ENCODE assay signal across 8 cellular contexts in the genomic region with DNA sequence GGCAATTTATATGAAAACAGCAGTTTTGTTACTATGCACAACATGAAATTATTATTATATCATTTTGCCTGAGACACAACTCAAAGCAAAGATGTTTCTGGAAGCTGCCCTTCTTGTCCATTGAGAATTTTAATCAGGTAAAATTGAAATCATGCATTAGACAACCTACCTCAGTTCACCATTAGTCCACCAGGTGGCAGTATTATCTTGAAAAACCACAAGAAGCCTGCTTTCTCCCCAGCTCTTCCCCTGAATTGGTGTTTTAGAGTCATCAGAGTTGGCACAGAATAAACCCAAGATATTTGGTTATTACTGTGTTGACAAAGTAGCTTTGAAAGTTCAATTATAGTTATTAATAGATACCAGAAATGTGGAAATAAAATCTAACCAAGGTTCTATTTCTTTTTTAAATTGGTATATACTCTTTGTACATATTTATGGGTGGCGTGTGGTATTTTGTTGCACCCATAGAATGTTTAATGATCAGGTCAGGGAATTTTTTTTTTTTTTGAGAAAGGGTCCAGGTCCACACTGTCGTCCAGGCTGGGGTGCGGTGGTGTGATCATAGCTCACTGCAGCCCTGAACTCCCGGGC. TPM values are rescaled to one million over a fixed set of nuclear protein-coding genes. Genes with fewer than 3 reads are reported as not detected.
DNase-seq lines count a peak whose midpoint lies in the region; ATAC-seq, FAIRE-seq and TF ChIP-seq lines count a peak whose summit lies in the region.

No MANE protein-coding gene starts in this region.

- H3K4me3 Mint-ChIP-seq in activated CD8-positive, alpha-beta T cell treated with anti-CD3 and anti-CD28 coated beads for 36 hours: no peak overlapping the region

- peak; percentile 81 for DNase-seq in AG04449 (ENCODE audit: low read depth, low spot score)
- peak; percentile 61 for DNase-seq in GM12864 (ENCODE audit: low read depth)
- DNase-seq in HPDE6-E6E7 (ENCODE audit: extremely low spot score): peak; percentile 64
- peak; percentile 45 for DNase-seq in NCI-H774 (lab: John Stamatoyannopoulos, UW)
- DNase-seq in activated CD8-positive, alpha-beta T cell treated with anti-CD3 and anti-CD28 coated beads for 36 hours: peak; percentile 52
- peak; percentile 60 for DNase-seq in foreskin melanocyte
- DNase-seq in pancreas: peak in 3 of 6 donors; percentile 43 to 70 (median 44)

- H3K27ac Mint-ChIP-seq in activated CD8-positive, alpha-beta T cell treated with anti-CD3 and anti-CD28 coated beads for 36 hours: no peak overlapping the region

- no peaks in the 10 kb centered on the region for H3K4me1 Mint-ChIP-seq in activated CD8-positive, alpha-beta T cell treated with anti-CD3 and anti-CD28 coated beads for 36 hours (ENCODE audit: low read depth)

- WGBS in pancreas, 2 donors: 53 to 62% methylated on average over 4 of the region's 4 CpGs

- no peaks in the 10 kb centered on the region for H3K27me3 Mint-ChIP-seq in activated CD8-positive, alpha-beta T cell treated with anti-CD3 and anti-CD28 coated beads for 36 hours

- no peak overlapping the region for H3K27ac ChIP-seq in pancreas

- H3K9me3 ChIP-seq in pancreas: no peaks in the 10 kb centered on the region

- CTCF ChIA-PET in AG04449 (lab: Yijun Ruan, JAX): interaction anchor here (0.6 to 15.2 kb wide), 76 partner anchors 8 to 1063 kb away, joined by 3 to 517 read pairs (median 4); a partner anchor contains a TSS
- CTCF ChIA-PET in activated CD8-positive, alpha-beta T cell treated with anti-CD3 and anti-CD28 coated beads for 36 hours (lab: Charles Lee): interaction anchor here (0.7 to 10.0 kb wide), 42 partner anchors 9 to 310 kb away, joined by 3 to 228 read pairs (median 4); a partner anchor contains a TSS

- peak; percentile 66 for ATAC-seq in activated CD8-positive, alpha-beta T cell treated with anti-CD3 and anti-CD28 coated beads for 36 hours
- peak; percentile 80 to 98 (median 96) for ATAC-seq in pancreas
- no peak for ATAC-seq in GM18517 (IDR thresholded peaks at IDR 0.05; ENCODE audit: unreplicated experiment)

- TF ChIP-seq CTCF in AG04449 (IDR thresholded peaks at IDR 0.05; ENCODE audit: insufficient read depth, low read length, missing control alignments): peak; percentile 28
- peak; percentile 58 for TF ChIP-seq CTCF in GM12864 (IDR thresholded peaks at IDR 0.05; ENCODE audit: low read depth, low read length, missing control alignments)
- TF ChIP-seq CTCF in activated CD8-positive, alpha-beta T cell treated with anti-CD3 and anti-CD28 coated beads for 36 hours (IDR thresholded peaks at IDR 0.05): peak; percentile 86
- peak; percentile 51 to 87 (median 78) for TF ChIP-seq CTCF in pancreas (IDR thresholded peaks at IDR 0.05)

- H3K36me3 Mint-ChIP-seq in activated CD8-positive, alpha-beta T cell treated with anti-CD3 and anti-CD28 coated beads for 36 hours (ENCODE audit: low read depth): no peaks in the 10 kb centered on the region

- FAIRE-seq in pancreas (lab: Jason Lieb, UNC): peak; percentile 57

- intact Hi-C loops in activated CD8-positive, alpha-beta T cell treated with anti-CD3 and anti-CD28 coated beads for 36 hours (cut with micrococcal nuclease): loop anchor here (1.0 to 5.0 kb wide), 3 partner anchors 101 to 1056 kb away; no protein-coding TSS in a partner anchor
- intact Hi-C loops in pancreas (cut with DNase I): loop anchor here in 1 of 3 donors (5.0 kb wide), 1 partner anchor 201 kb away; no protein-coding TSS in a partner anchor

- H3K4me1 ChIP-seq in pancreas: no peaks in the 10 kb centered on the region

- no peaks in the 10 kb centered on the region for H3K9me3 Mint-ChIP-seq in activated CD8-positive, alpha-beta T cell treated with anti-CD3 and anti-CD28 coated beads for 36 hours

- no peaks in the 10 kb centered on the region for H3K27me3 ChIP-seq in pancreas

- POLR2A ChIA-PET in AG04449 (lab: Yijun Ruan, JAX): interaction anchor here (0.7 to 1.4 kb wide), 4 partner anchors 34 to 205 kb away, joined by 3 to 4 read pairs (median 4); no protein-coding TSS in a partner anchor
- POLR2A ChIA-PET in activated CD8-positive, alpha-beta T cell treated with anti-CD3 and anti-CD28 coated beads for 36 hours (lab: Charles Lee): interaction anchor here (1.1 kb wide), 1 partner anchor 9 kb away, joined by 3 read pairs; no protein-coding TSS in a partner anchor

- H3K36me3 ChIP-seq in pancreas: no peaks in the 10 kb centered on the region

- no peak overlapping the region for H3K4me3 ChIP-seq in AG04449 (ENCODE audit: low read depth, low read length)
- no peak overlapping the region for H3K4me3 ChIP-seq in GM12864 (ENCODE audit: low read depth, low read length)
- no peak overlapping the region for H3K4me3 ChIP-seq in pancreas

RNA-seq across cellular contexts. Expression of a gene that starts 25.7 kb away (rescaled TPM):
- 10 to 100 TPM; 30.6 to 34.6 TPM for total RNA-seq in activated CD8-positive, alpha-beta T cell treated with anti-CD3 and anti-CD28 coated beads for 36 hours
- 1 to 10 TPM; 3.0 to 8.2 (median 6.9) TPM for total RNA-seq in pancreas
- 1 to 10 TPM; 1.9 to 4.5 TPM for polyA plus RNA-seq in pancreas

RNA-seq across cellular contexts. Expression of a gene that starts 25.8 kb away (rescaled TPM):
- 10 to 100 TPM; 20.2 to 22.0 TPM for total RNA-seq in activated CD8-positive, alpha-beta T cell treated with anti-CD3 and anti-CD28 coated beads for 36 hours
- total RNA-seq in pancreas: 10 to 100 TPM in 2 of 6 donors, 1 to 10 TPM in 4; 6.9 to 15.7 (median 9.6) TPM
- 10 to 100 TPM; 10.6 to 20.4 TPM for polyA plus RNA-seq in pancreas

RNA-seq across cellular contexts. Expression of a gene that starts 34.8 kb away (rescaled TPM):
- total RNA-seq in activated CD8-positive, alpha-beta T cell treated with anti-CD3 and anti-CD28 coated beads for 36 hours: under 1 TPM in 1 of 2 experiments, not detected in 1; 0.05 TPM
- 10 to 100 TPM; 18.2 to 36.2 (median 27.9) TPM for total RNA-seq in pancreas
- polyA plus RNA-seq in pancreas: 10 to 100 TPM; 14.9 to 20.3 TPM

Comparison
In these comparisons a context has a peak if more than half of its experiments do, and no peak if none do; other contexts are left out.
1. CTCF ChIP-seq: peak in every context shown above with its lines; median percentile 86 in activated CD8-positive, alpha-beta T cell treated with anti-CD3 and anti-CD28 coated beads for 36 hours; 78 in pancreas; 58 in GM12864; 28 in AG04449.
2. RNA of a gene that starts 34.8 kb away (total RNA-seq): 18.2 to 36.2 TPM in pancreas; 0.05 TPM in activated CD8-positive, alpha-beta T cell treated with anti-CD3 and anti-CD28 coated beads for 36 hours; every median in the first group is over 10 times any median in the second.